Comparison of ENCODE assay signal across 28 cellular contexts in the genomic region with DNA sequence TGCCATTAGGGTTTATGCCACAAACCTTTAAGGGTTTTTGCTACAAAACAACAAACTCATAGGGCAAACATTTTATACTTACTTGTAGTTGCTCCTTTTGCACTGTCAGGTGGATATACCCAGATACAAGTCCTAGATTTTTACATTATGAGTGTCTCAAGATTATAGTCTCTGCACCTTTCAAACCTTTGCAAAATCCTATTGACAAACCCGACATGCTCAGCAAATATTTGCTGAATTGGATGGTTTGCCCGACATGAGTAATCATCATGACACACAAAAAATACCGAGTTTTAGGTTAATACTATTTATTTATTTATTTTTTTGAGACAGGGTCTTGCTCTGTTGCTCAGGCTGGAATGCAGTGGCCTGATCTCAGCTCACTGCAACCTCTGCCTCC.
"Had no signal": no experiment of that assay in that cellular context is flagged by ENCODE, and none has a peak within 500 bp of the region (broad histone marks: within the 10 kb centered on the region; RNA-seq: fewer than 3 reads in every experiment).

No MANE protein-coding gene starts in this region.

- H3K4me3 ChIP-seq: colonic mucosa, coronary artery, dorsolateral prefrontal cortex, esophagus muscularis mucosa, esophagus squamous epithelium, gastrocnemius medialis, gastroesophageal sphincter, heart left ventricle, heart right ventricle, hepatocyte had no signal

- H3K4me2 ChIP-seq: hepatocyte had no signal

- H3K36me3 ChIP-seq: colonic mucosa had no signal

- DNase-seq: colonic mucosa; cortex of kidney; dermis blood vessel endothelial cell; dorsolateral prefrontal cortex; effector CD4-positive, alpha-beta T cell; effector CD8-positive, alpha-beta T cell; effector memory CD4-positive, alpha-beta T cell; effector memory CD8-positive, alpha-beta T cell; endodermal cell; erythroblast; esophagus squamous epithelium; foreskin fibroblast; foreskin keratinocyte; foreskin melanocyte; gastrocnemius medialis; glutamatergic neuron; head of caudate nucleus; heart left ventricle; heart right ventricle had no signal

- H3K4me1 ChIP-seq: colonic mucosa, esophagus muscularis mucosa, esophagus squamous epithelium, foreskin keratinocyte had no signal

- H3K9me3 ChIP-seq: colonic mucosa, esophagus muscularis mucosa, esophagus squamous epithelium, gastrocnemius medialis, gastroesophageal sphincter, heart left ventricle, heart right ventricle had no signal

- ATAC-seq: effector memory CD8-positive, alpha-beta T cell; esophagus mucosa; foreskin keratinocyte; gastrocnemius medialis; gastroesophageal sphincter; heart left ventricle; heart right ventricle had no signal

- H3K79me2 ChIP-seq: hepatocyte had no signal

- H3K27me3 ChIP-seq: colonic mucosa, dorsolateral prefrontal cortex, esophagus muscularis mucosa, esophagus squamous epithelium, foreskin keratinocyte, gastrocnemius medialis, gastroesophageal sphincter, heart left ventricle, heart right ventricle, hepatocyte had no signal

- H2AFZ ChIP-seq: hepatocyte had no signal

- H3K27ac ChIP-seq: colonic mucosa, coronary artery, dorsolateral prefrontal cortex, epithelial cell of prostate, esophagus muscularis mucosa, esophagus squamous epithelium, foreskin keratinocyte, gastrocnemius medialis, gastroesophageal sphincter, heart left ventricle, heart right ventricle, hepatocyte had no signal

- FAIRE-seq: endometrium, endothelial cell of umbilical vein, frontal cortex had no signal
